In genomic region chr6:30687659-30688431, GRCh38 we compare ENCODE assay signal across 6 cellular contexts. TPM values are rescaled to one million over a fixed set of nuclear protein-coding genes. Genes with fewer than 3 reads are reported as not detected.
A peak's percentile ranks its signal among the peaks of the same experiment; 100 is the strongest.
DNase-seq lines count a peak whose midpoint lies in the region; ATAC-seq and TF ChIP-seq lines count a peak whose summit lies in the region.

No MANE protein-coding gene starts in this region.

- dilution Hi-C loops in IMR-90 (cut with HindIII; ENCODE audit: low sequenced_read_pairs, unreplicated experiment), result no loop called here

- H3K4me1 ChIP-seq in IMR-90 (ENCODE audit: control insufficient read depth, insufficient read depth, low read length), result peaks cover 19% of the 10 kb centered on the region

- peaks cover 9% of the 10 kb centered on the region for H3K36me3 Mint-ChIP-seq in brain
- peaks cover 12% of the 10 kb centered on the region for H3K36me3 Mint-ChIP-seq in nephron progenitor cell (ENCODE audit: low read depth)

- peak overlapping the region; percentile 82 for H2BK120ac ChIP-seq in IMR-90 (ENCODE audit: low read depth, low read length)

- H3K56ac ChIP-seq in IMR-90 (ENCODE audit: extremely low read depth, insufficient read depth, low read length), result peak overlapping the region; percentile 95

- H3K27ac Mint-ChIP-seq in brain (peak overlapping the region; percentile 95 to 99 (median 97)), nephron progenitor cell (peak overlapping the region; percentile 95)

- peak overlapping the region; percentile 98 for H2AK5ac ChIP-seq in IMR-90 (ENCODE audit: low read depth, low read length)

- H3K4me3 Mint-ChIP-seq in brain, result peak overlapping the region; percentile 91 to 99 (median 93)
- peak overlapping the region; percentile 93 for H3K4me3 Mint-ChIP-seq in nephron progenitor cell

- peak overlapping the region; percentile 89 for H2AFZ ChIP-seq in IMR-90 (replicated peaks; ENCODE audit: low read length, poor library complexity)

- no peaks in the 10 kb centered on the region for H3K27me3 ChIP-seq in IMR-90 (ENCODE audit: control insufficient read depth, insufficient read depth, low read length)

- H3K18ac ChIP-seq in IMR-90 (ENCODE audit: low read depth, low read length), result peak overlapping the region; percentile 65

- H3K27ac ChIP-seq in IMR-90 (ENCODE audit: insufficient read depth, low read length), result peak overlapping the region; percentile 96

- DNase-seq in IMR-90 (peak; percentile 47), nephron progenitor cell (no peak)
- DNase-seq in NK-92 treated with Interleukin-12 subunit alpha and Interleukin-12 subunit beta, amount 100 ng/mL, for 24 hours (lab: John Stamatoyannopoulos, UW), result no peak

- peak; percentile 33 for TF ChIP-seq CTCF in IMR-90 (conservative IDR thresholded peaks at IDR 0.05; ENCODE audit: low read depth, low read length)
- TF ChIP-seq CTCF in brain (conservative IDR thresholded peaks at IDR 0.05), result no peak
- TF ChIP-seq CTCF in nephron progenitor cell (IDR thresholded peaks at IDR 0.05), result no peak

- peaks cover 13% of the 10 kb centered on the region for H3K27me3 Mint-ChIP-seq in brain
- H3K27me3 Mint-ChIP-seq in nephron progenitor cell (ENCODE audit: low read depth, poor library complexity), result no peaks in the 10 kb centered on the region

- H3K4me1 Mint-ChIP-seq in brain (peaks cover 82% of the 10 kb centered on the region), nephron progenitor cell (peaks cover 82% of the 10 kb centered on the region)

- H4K91ac ChIP-seq in IMR-90 (ENCODE audit: insufficient read depth, low read depth, low read length), result peak overlapping the region; percentile 97

- TF ChIP-seq POLR2A in IMR-90 (IDR thresholded peaks at IDR 0.05; ENCODE audit: low read depth, low read length), result peak; percentile 68; the same call in 1 of the 2 replicates

- peak overlapping the region; percentile 60; the same call in 1 of the 2 replicates for H2BK20ac ChIP-seq in IMR-90 (ENCODE audit: low read depth, low read length)

- in situ Hi-C loops in IMR-90 (cut with MboI; ENCODE audit: low sequenced_read_pairs), result no loop called here

- CTCF ChIA-PET in IMR-90 (lab: Yijun Ruan, JAX), result interaction anchor here (0.7 to 2.2 kb wide), 2 partner anchors 9 to 35 kb away, joined by 3 to 6 read pairs; no protein-coding TSS in a partner anchor

- H3K9me3 Mint-ChIP-seq in brain, result peaks cover 0 to 2% (median 0%) of the 10 kb centered on the region in 5 experiments
- H3K9me3 Mint-ChIP-seq in nephron progenitor cell, result no peaks in the 10 kb centered on the region

- TSS peak; percentile 27 for BruUV-seq in IMR-90 (replicated peaks; lab: Mats Ljungman, UMichigan)

- H3K79me1 ChIP-seq in IMR-90 (ENCODE audit: low read depth in 1 of 2, low read length in 2 of 2), result peaks cover 18 to 41% of the 10 kb centered on the region in 2 experiments; a peak in 3 of 4 replicates

- H2BK5ac ChIP-seq in IMR-90 (ENCODE audit: low read depth, low read length, poor library complexity, severe bottlenecking), result peak overlapping the region; percentile 92

- H3K14ac ChIP-seq in IMR-90 (replicated peaks; ENCODE audit: low read depth, low read length), result peak overlapping the region; percentile 97

- peak overlapping the region; percentile 40; the same call in 2 of the 3 replicates for H2BK15ac ChIP-seq in IMR-90 (ENCODE audit: low read depth, low read length)

- H3K36me3 ChIP-seq in IMR-90 (ENCODE audit: control insufficient read depth, insufficient read depth, low read length), result peaks cover 21% of the 10 kb centered on the region

- POLR2A ChIA-PET in IMR-90 (lab: Charles Lee; ENCODE audit: unreplicated experiment), result interaction anchor here (0.5 to 0.6 kb wide), 2 partner anchors 34 to 59 kb away, joined by 3 read pairs; no protein-coding TSS in a partner anchor

- peak overlapping the region; percentile 73 for H3K4me2 ChIP-seq in IMR-90 (ENCODE audit: low read depth, low read length)

- H4K5ac ChIP-seq in IMR-90 (ENCODE audit: low read depth, low read length), result peak overlapping the region; percentile 69

- H3K9me3 ChIP-seq in IMR-90 (ENCODE audit: control insufficient read depth, insufficient read depth, low read length), result no peaks in the 10 kb centered on the region

- TF ChIP-seq RAD21 in IMR-90 (IDR thresholded peaks at IDR 0.05; ENCODE audit: low read length), result no peak

- ATAC-seq in IMR-90 (ENCODE audit: low read depth), result no peak
- ATAC-seq in GM19467 (IDR thresholded peaks at IDR 0.05; ENCODE audit: unreplicated experiment), result no peak
- no peak for ATAC-seq in GM21515 (IDR thresholded peaks at IDR 0.05; ENCODE audit: unreplicated experiment)

- 13% methylated on average over 6 of the region's 22 CpGs; no CpG with 5 or more reads in 1 of the 2 experiments for WGBS in IMR-90 (ENCODE audit: extremely low coverage in 2 of 2, insufficient read length in 1 of 2), 2 experiments

- H4K20me1 ChIP-seq in IMR-90 (ENCODE audit: insufficient read depth, low read length), result peaks cover 31% of the 10 kb centered on the region

- peak overlapping the region; percentile 93 for H3K23ac ChIP-seq in IMR-90 (ENCODE audit: low read depth, low read length)

- peaks cover 13% of the 10 kb centered on the region for H3K9me1 ChIP-seq in IMR-90 (ENCODE audit: insufficient read depth, low read length)

- peak overlapping the region; percentile 97 for H3K4me3 ChIP-seq in IMR-90 (ENCODE audit: insufficient read depth, low read depth, low read length)

- peak overlapping the region; percentile 88 to 96 for H4K8ac ChIP-seq in IMR-90 (ENCODE audit: low read depth in 2 of 2, low read length in 2 of 2)

- peak overlapping the region; percentile 98 for H3K4ac ChIP-seq in IMR-90 (ENCODE audit: low read depth, low read length)

- H3K9ac ChIP-seq in IMR-90 (ENCODE audit: low read depth, low read length), result peak overlapping the region; percentile 92

- peak overlapping the region; percentile 100 for H2AK9ac ChIP-seq in IMR-90 (replicated peaks; ENCODE audit: low read depth, low read length, poor library complexity)

- intact Hi-C loops in IMR-90 (cut with micrococcal nuclease), result no loop called here

TF ChIP-seq in IMR-90, 13 proteins besides CTCF, POLR2A, EP300 and RAD21:
- no peak for TF ChIP-seq ELK1 (IDR thresholded peaks at IDR 0.05; ENCODE audit: borderline replicate concordance, low read depth, low read length)
- 0 out of 2 replicates have a peak, but pooled peaks have one; percentile 7 for TF ChIP-seq SMC3 (IDR thresholded peaks at IDR 0.05; ENCODE audit: low read depth, low read length)

RNA-seq across cellular contexts. Expression of gene PPP1R18, which starts 1.4 kb away (rescaled TPM):
- total RNA-seq in IMR-90 (2012; rRNA removed), result 31.9 and 32.8 TPM in 2 replicates
- polyA plus RNA-seq in IMR-90 (2012; rRNA removed), result 129 and 134 TPM in 2 replicates
- polyA plus RNA-seq in IMR-90 (2012; cell fraction: cytosol; rRNA removed), result 129 and 140 TPM in 2 replicates
- polyA plus RNA-seq in IMR-90 (2012; cell fraction: nucleus; rRNA removed; ENCODE audit: low replicate concordance), result 114 and 118 TPM in 2 replicates
- polyA plus RNA-seq in brain (ENCODE audit: insufficient read depth, low read depth, low replicate concordance), result 99.8 TPM

RNA-seq across cellular contexts. Expression of gene NRM, which starts 2.9 kb away (rescaled TPM):
- total RNA-seq in IMR-90 (2012; rRNA removed), result 1.7 and 2.2 TPM in 2 replicates
- polyA plus RNA-seq in IMR-90 (2012; rRNA removed) (27.0 and 29.1 TPM in 2 replicates), brain (ENCODE audit: insufficient read depth, low read depth, low replicate concordance) (165 TPM)
- polyA plus RNA-seq in IMR-90 (2012; cell fraction: cytosol; rRNA removed), result 21.0 and 21.9 TPM in 2 replicates
- polyA plus RNA-seq in IMR-90 (2012; cell fraction: nucleus; rRNA removed; ENCODE audit: low replicate concordance), result 15.5 and 15.8 TPM in 2 replicates

RNA-seq across cellular contexts. Expression of gene DHX16, which starts 15.0 kb away (rescaled TPM):
- 43.9 and 48.4 TPM in 2 replicates for total RNA-seq in IMR-90 (2012; rRNA removed)
- polyA plus RNA-seq in IMR-90 (2012; rRNA removed) (47.9 and 48.3 TPM in 2 replicates), brain (ENCODE audit: insufficient read depth, low read depth, low replicate concordance) (41.2 TPM)
- 31.6 and 38.3 TPM in 2 replicates for polyA plus RNA-seq in IMR-90 (2012; cell fraction: cytosol; rRNA removed)
- polyA plus RNA-seq in IMR-90 (2012; cell fraction: nucleus; rRNA removed; ENCODE audit: low replicate concordance), result 89.6 and 98.6 TPM in 2 replicates

RNA-seq across cellular contexts. Expression of gene MDC1, which starts 29.2 kb away (rescaled TPM):
- 3.6 and 4.5 TPM in 2 replicates for total RNA-seq in IMR-90 (2012; rRNA removed)
- polyA plus RNA-seq in IMR-90 (2012; rRNA removed), result 12.1 and 12.4 TPM in 2 replicates
- 6.0 and 8.0 TPM in 2 replicates for polyA plus RNA-seq in IMR-90 (2012; cell fraction: cytosol; rRNA removed)
- polyA plus RNA-seq in IMR-90 (2012; cell fraction: nucleus; rRNA removed; ENCODE audit: low replicate concordance), result 30.2 and 33.9 TPM in 2 replicates
- 124 TPM for polyA plus RNA-seq in brain (ENCODE audit: insufficient read depth, low read depth, low replicate concordance)

RNA-seq across cellular contexts. Expression of gene TUBB, which starts 32.3 kb away (rescaled TPM):
- 1,207 and 1,401 TPM in 2 replicates for total RNA-seq in IMR-90 (2012; rRNA removed)
- polyA plus RNA-seq in IMR-90 (2012; rRNA removed) (2,004 and 2,008 TPM in 2 replicates), brain (ENCODE audit: insufficient read depth, low read depth, low replicate concordance) (2,902 TPM)
- 811 and 1,574 TPM in 2 replicates for polyA plus RNA-seq in IMR-90 (2012; cell fraction: cytosol; rRNA removed)
- polyA plus RNA-seq in IMR-90 (2012; cell fraction: nucleus; rRNA removed; ENCODE audit: low replicate concordance), result 419 and 725 TPM in 2 replicates
